24 cellular contexts compared by ENCODE assay signal in the genomic region with DNA sequence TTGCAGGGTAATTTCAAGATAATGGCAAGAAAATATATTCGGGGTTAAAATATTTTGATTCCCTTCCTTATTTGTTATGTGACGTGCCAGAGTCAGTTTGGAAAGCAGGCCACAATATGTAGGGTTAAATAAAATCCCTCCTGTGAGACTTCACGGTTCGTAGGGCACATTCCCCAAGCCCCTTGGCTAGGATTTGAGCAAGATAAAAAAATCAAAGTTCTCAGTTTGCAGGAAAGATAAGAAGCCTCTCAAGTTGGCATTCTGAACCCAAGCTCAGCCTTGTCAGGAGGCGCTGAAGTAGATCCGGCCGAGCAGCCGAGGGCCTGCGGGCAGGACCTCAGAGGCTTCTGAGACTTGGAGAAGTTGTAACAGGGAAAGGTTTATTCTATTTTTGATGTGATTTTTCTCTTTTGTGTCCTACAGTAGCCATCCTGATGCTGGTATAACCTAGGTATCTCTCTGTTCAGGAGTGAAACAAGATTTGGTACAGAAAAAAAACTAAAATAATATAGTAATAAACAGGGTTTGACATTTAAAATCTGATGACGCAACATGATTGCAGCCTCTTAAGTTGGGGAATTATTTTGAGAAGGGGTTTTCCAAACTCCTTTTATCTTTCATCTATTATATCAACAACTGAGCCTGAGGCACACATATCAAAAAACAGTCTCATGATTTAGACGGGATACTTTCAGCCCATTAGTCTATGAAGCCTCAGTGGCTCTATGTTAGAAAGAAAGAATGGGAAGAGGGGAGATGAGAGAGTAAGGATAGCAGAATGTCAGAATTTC. TPM values are rescaled to one million over a fixed set of nuclear protein-coding genes. Genes with fewer than 3 reads are reported as not detected.
A peak's percentile ranks its signal among the peaks of the same experiment; 100 is the strongest.
DNase-seq lines count a peak whose midpoint lies in the region; ATAC-seq, FAIRE-seq and TF ChIP-seq lines count a peak whose summit lies in the region.
"Had no signal": no experiment of that assay in that cellular context is flagged by ENCODE, and none has a peak within 500 bp of the region (broad histone marks: within the 10 kb centered on the region; RNA-seq: fewer than 3 reads in every experiment).

No MANE protein-coding gene starts in this region.

- TF ChIP-seq POLR2A in K562 (conservative IDR thresholded peaks at IDR 0.05), result no peak
- TF ChIP-seq POLR2A in upper lobe of left lung (IDR thresholded peaks at IDR 0.05), result no peak

- H4K5ac ChIP-seq in mesendoderm (ENCODE audit: low read length), result no peak overlapping the region

- no peak overlapping the region for H2BK15ac ChIP-seq in mesendoderm (replicated peaks; ENCODE audit: low read depth)

- intact Hi-C loops in K562 (cut with micrococcal nuclease), result no loop called here

- FAIRE-seq in K562 (lab: Jason Lieb, UNC), result no peak
- FAIRE-seq: GM12878, RCC 7860 had no signal

- CTCF ChIA-PET in K562 (lab: Yijun Ruan, JAX; ENCODE audit: low intra/inter-chr PET ratio), result no interaction called here

- H3K4me1 ChIP-seq in K562 (replicated peaks in 1 of 2; ENCODE audit: control insufficient read depth in 2 of 2, insufficient read depth in 2 of 2, low read length in 2 of 2) (no peaks in the 10 kb centered on the region), mesendoderm (ENCODE audit: control insufficient read depth, low read depth, low read length) (no peaks in the 10 kb centered on the region), upper lobe of left lung (peaks cover 0 to 9% (median 4%) of the 10 kb centered on the region in 4 donors)
- H3K4me1 ChIP-seq: HAP-1, SJCRH30 had no signal

- H2AK5ac ChIP-seq in mesendoderm (ENCODE audit: low read length), result no peak overlapping the region

- no peak overlapping the region for H3K23ac ChIP-seq in mesendoderm (ENCODE audit: low read length)

- DNase-seq in SK-MEL-5 (ENCODE audit: low read depth, low spot score) (peak; percentile 7), K562 (ENCODE audit: extremely low read depth in 1 of 4, low spot score in 3 of 4) (no peak), mesendoderm (peak; percentile 57), upper lobe of left lung (peak; percentile 50 to 52), NCI-H1694 treated with DMSO at 0.1 percent for 48 hours (lab: John Stamatoyannopoulos, UW) (no peak), T1000 (lab: John Stamatoyannopoulos, UW) (no peak)
- DNase-seq in activated naive CD8-positive, alpha-beta T cell treated with anti-CD3 and anti-CD28 coated beads, Interleukin-2, amount 50 U/mL, for 24 hours, result no peak
- DNase-seq: Caco-2; CD4-positive, alpha-beta memory T cell; DND-41; NCI-H1105; NCI-H2081; NCI-H2171 treated with DMSO at 0.1 percent for 48 hours; NCI-H446 treated with DMSO at 0.1 percent for 48 hours; NCI-H526 treated with DMSO at 0.1 percent for 48 hours; OCI-M1; SJCRH30 had no signal

- in situ Hi-C loops in SK-MEL-5 (cut with HindIII; ENCODE audit: low pct_unique_long_range_greater_than_20kb, low sequenced_read_pairs) (no loop called here), K562 (cut with MboI) (no loop called here)

- H4K8ac ChIP-seq in mesendoderm (ENCODE audit: low read depth, low read length), result no peak overlapping the region

- H3K4me1 Mint-ChIP-seq in activated naive CD8-positive, alpha-beta T cell treated with anti-CD3 and anti-CD28 coated beads, Interleukin-2, amount 50 U/mL, for 24 hours, result no peaks in the 10 kb centered on the region

- H3K4me2 ChIP-seq in K562 (ENCODE audit: insufficient read depth, low read length) (no peak overlapping the region), mesendoderm (ENCODE audit: low read length) (no peak overlapping the region)
- H3K4me2 ChIP-seq: GM23338 had no signal

- H3K56ac ChIP-seq in mesendoderm (ENCODE audit: low read length), result no peak overlapping the region

- WGBS in K562 (ENCODE audit: insufficient coverage, low coverage, missing lambda C conversion rate), result 0% methylated on average over 11 of the region's 11 CpGs
- no CpG with 5 or more reads among the region's 11 CpGs for WGBS in mesendoderm (ENCODE audit: extremely low coverage, insufficient coverage, low lambda C conversion rate)
- WGBS in upper lobe of left lung, 2 donors, result 23 to 43% methylated on average over 11 of the region's 11 CpGs

- no peak overlapping the region for H3K4ac ChIP-seq in mesendoderm (ENCODE audit: low read depth, low read length)

- ATAC-seq in K562, result no peak
- ATAC-seq in upper lobe of left lung (ENCODE audit: low FRiP score in 2 of 2), result no peak
- no peak for ATAC-seq in activated naive CD8-positive, alpha-beta T cell treated with anti-CD3 and anti-CD28 coated beads, Interleukin-2, amount 50 U/mL, for 24 hours
- ATAC-seq: GM12878, GM23338 had no signal

- TF ChIP-seq CTCF in K562 (IDR thresholded peaks at IDR 0.05 in 2 of 3, conservative IDR thresholded peaks at IDR 0.05 in 1 of 3; ENCODE audit: insufficient read depth in 2 of 3, low read depth in 1 of 3, low read length in 3 of 3) (no peak), upper lobe of left lung (IDR thresholded peaks at IDR 0.05) (no peak)

- no peak overlapping the region for H3K27ac ChIP-seq in K562 (ENCODE audit: extremely low read depth, low read depth, low read length)
- no peak overlapping the region for H3K27ac ChIP-seq in mesendoderm (ENCODE audit: low read depth, low read length)
- peak overlapping the region in 1 of 4 donors; percentile 15 for H3K27ac ChIP-seq in upper lobe of left lung
- H3K27ac ChIP-seq: HL-60, SJCRH30 had no signal

- no TSS peak for BruUV-seq in K562 (replicated peaks; lab: Mats Ljungman, UMichigan)

- TF ChIP-seq EP300 in K562 (IDR thresholded peaks at IDR 0.05; ENCODE audit: low read length) (no peak), upper lobe of left lung (IDR thresholded peaks at IDR 0.05) (no peak)

- no peak overlapping the region for H2BK120ac ChIP-seq in mesendoderm (ENCODE audit: low read depth, low read length)

- H2AFZ ChIP-seq in K562 (ENCODE audit: low read depth, low read length), result no peak overlapping the region
- H2AFZ ChIP-seq: GM23338 had no signal

- H3K27me3 ChIP-seq in K562 (ENCODE audit: control insufficient read depth in 2 of 2, insufficient read depth in 2 of 2, low read length in 2 of 2), result peaks cover 18 to 26% of the 10 kb centered on the region in 2 experiments
- H3K27me3 ChIP-seq in mesendoderm (ENCODE audit: insufficient read depth, low read length, poor library complexity), result no peaks in the 10 kb centered on the region
- H3K27me3 ChIP-seq in upper lobe of left lung, result no peaks in the 10 kb centered on the region
- H3K27me3 ChIP-seq: SJCRH30 had no signal

- no peak overlapping the region for H3K27ac Mint-ChIP-seq in activated naive CD8-positive, alpha-beta T cell treated with anti-CD3 and anti-CD28 coated beads, Interleukin-2, amount 50 U/mL, for 24 hours
- H3K27ac Mint-ChIP-seq: GM23338 had no signal

- H3K18ac ChIP-seq in mesendoderm (ENCODE audit: low read length), result no peak overlapping the region

- H3K4me3 ChIP-seq in K562 (no peak overlapping the region), mesendoderm (ENCODE audit: low read length) (no peak overlapping the region), upper lobe of left lung (no peak overlapping the region)
- H3K4me3 ChIP-seq: GM12878, GM23338, HAP-1, SJCRH30 had no signal

- no peaks in the 10 kb centered on the region for H3K9me3 ChIP-seq in K562 (replicated peaks; ENCODE audit: control insufficient read depth, insufficient read depth, low read depth, low read length)
- no peaks in the 10 kb centered on the region for H3K9me3 ChIP-seq in upper lobe of left lung
- H3K9me3 ChIP-seq: Caco-2, HAP-1, SJCRH30 had no signal

- H3K9ac ChIP-seq in K562 (ENCODE audit: insufficient read depth in 1 of 2, low read depth in 2 of 2, low read length in 2 of 2) (no peak overlapping the region), mesendoderm (ENCODE audit: low read length) (no peak overlapping the region)

- no peaks in the 10 kb centered on the region for H3K79me1 ChIP-seq in mesendoderm (ENCODE audit: low read length)

- no peak for TF ChIP-seq RAD21 in K562 (CRISPR knock-in tag; conservative IDR thresholded peaks at IDR 0.05 in 1 of 2, IDR thresholded peaks at IDR 0.05 in 1 of 2)

- H3K36me3 Mint-ChIP-seq in activated naive CD8-positive, alpha-beta T cell treated with anti-CD3 and anti-CD28 coated beads, Interleukin-2, amount 50 U/mL, for 24 hours (ENCODE audit: low read depth), result no peaks in the 10 kb centered on the region
- H3K36me3 Mint-ChIP-seq: CD4-positive, alpha-beta memory T cell had no signal

- peaks cover 17% of the 10 kb centered on the region for H3K27me3 Mint-ChIP-seq in activated naive CD8-positive, alpha-beta T cell treated with anti-CD3 and anti-CD28 coated beads, Interleukin-2, amount 50 U/mL, for 24 hours

- H3K79me2 ChIP-seq in K562 (ENCODE audit: control insufficient read depth, insufficient read depth, low read length) (no peaks in the 10 kb centered on the region), mesendoderm (ENCODE audit: control insufficient read depth, insufficient read depth, low read length) (no peaks in the 10 kb centered on the region)

- POLR2A ChIA-PET in K562 (lab: Yijun Ruan, JAX), result interaction anchor here (0.8 kb wide), 1 partner anchor 26 kb away, joined by 4 read pairs; no protein-coding TSS in a partner anchor

- no peaks in the 10 kb centered on the region for H4K20me1 ChIP-seq in K562 (replicated peaks; ENCODE audit: control insufficient read depth, insufficient read depth, low read length)

- H3K9me3 Mint-ChIP-seq in activated naive CD8-positive, alpha-beta T cell treated with anti-CD3 and anti-CD28 coated beads, Interleukin-2, amount 50 U/mL, for 24 hours, result no peaks in the 10 kb centered on the region
- H3K9me3 Mint-ChIP-seq: GM23338 had no signal

- H2BK5ac ChIP-seq in mesendoderm (ENCODE audit: low read length), result no peak overlapping the region

- no peaks in the 10 kb centered on the region for H3K9me1 ChIP-seq in K562 (ENCODE audit: control insufficient read depth, insufficient read depth, low read length)

- H3K36me3 ChIP-seq in K562 (ENCODE audit: control insufficient read depth, insufficient read depth, low read length) (no peaks in the 10 kb centered on the region), mesendoderm (ENCODE audit: control insufficient read depth, insufficient read depth, low read length) (no peaks in the 10 kb centered on the region), upper lobe of left lung (no peaks in the 10 kb centered on the region)
- H3K36me3 ChIP-seq: HAP-1, SJCRH30 had no signal

- no peak overlapping the region for H3K4me3 Mint-ChIP-seq in activated naive CD8-positive, alpha-beta T cell treated with anti-CD3 and anti-CD28 coated beads, Interleukin-2, amount 50 U/mL, for 24 hours
- H3K4me3 Mint-ChIP-seq: CD4-positive, alpha-beta memory T cell; GM23338 had no signal

RNA-seq across cellular contexts. Expression of gene PATE2, which starts 10.2 kb away (rescaled TPM):
- total RNA-seq in SK-MEL-5 (2014; rRNA removed; shearing (Covaris generic)), result 0.11 and 0.53 TPM in 2 replicates
- 0.33 and 0.51 TPM in 2 replicates for polyA plus RNA-seq in SK-MEL-5 (2015; cell fraction: cytosol; rRNA removed)
- 0.60 and 0.84 TPM in 2 replicates for polyA plus RNA-seq in SK-MEL-5 (2015; cell fraction: nucleus; rRNA removed)
- not detected in 2 replicates for total RNA-seq in K562 (2011; cell fraction: chromatin; rRNA removed; ENCODE audit: low replicate concordance)
- total RNA-seq in K562 (2011; cell fraction: nucleolus; rRNA removed), result not detected in 2 replicates
- not detected in 2 replicates for total RNA-seq in K562 (2011; cell fraction: nucleoplasm; rRNA removed)
- total RNA-seq in K562 (2014; rRNA removed), result not detected in 2 replicates
- not detected in 2 replicates for total RNA-seq in K562 (2014; rRNA removed; fragmentation: Illumina TruSeq; extraction: Trizol)
- total RNA-seq in K562 (2015; rRNA removed; fragmentation: Illumina TruSeq; extraction: Trizol), result not detected in 2 replicates
- not detected in 2 replicates for total RNA-seq in K562 (2021)
- polyA plus RNA-seq in K562 (2011; rRNA removed), result not detected in 2 replicates
- polyA plus RNA-seq in K562 (2011; cell fraction: cytosol; rRNA removed), result not detected in 2 replicates
- polyA plus RNA-seq in K562 (2011; cell fraction: nucleus; rRNA removed), result not detected in 2 replicates
- polyA plus RNA-seq in K562 (2012), result not detected in 2 replicates
- polyA plus RNA-seq in K562 (2014; fragmentation: Illumina TruSeq; extraction: Trizol), result not detected in 2 replicates
- not detected for polyA plus RNA-seq in K562 (2014; fragmentation: Nextera tagmentation; extraction: Ambion mirVana)
- polyA plus RNA-seq in K562 (2014; rRNA removed), result 0.05 TPM in 1 of 2 replicates, not detected in the other
- polyA minus RNA-seq in K562 (2011; rRNA and poly(A)+ RNA removed), result not detected in 2 replicates
- not detected in 2 replicates for polyA minus RNA-seq in K562 (2011; cell fraction: cytosol; rRNA and poly(A)+ RNA removed)
- polyA minus RNA-seq in K562 (2011; cell fraction: nucleus; rRNA and poly(A)+ RNA removed), result 0.22 TPM in 1 of 2 replicates, not detected in the other
- 0.04 TPM for polyA plus RNA-seq in mesendoderm (2013, experiment 1 of 2)
- 0.14 TPM for polyA plus RNA-seq in mesendoderm (2013, experiment 2 of 2)
- total RNA-seq in upper lobe of left lung, result not detected
- total RNA-seq: Caco-2; CD4-positive, alpha-beta memory T cell; GM23338; HT1080; SJCRH30 had no signal
- polyA plus RNA-seq: BJ; CD4-positive, alpha-beta memory T cell had no signal

RNA-seq across cellular contexts. Expression of gene PATE3, which starts 19.5 kb away (rescaled TPM):
- not detected in 2 replicates for total RNA-seq in SK-MEL-5 (2014; rRNA removed; shearing (Covaris generic))
- not detected in 2 replicates for polyA plus RNA-seq in SK-MEL-5 (2015; cell fraction: cytosol; rRNA removed)
- not detected in 2 replicates for polyA plus RNA-seq in SK-MEL-5 (2015; cell fraction: nucleus; rRNA removed)
- not detected in 2 replicates for total RNA-seq in K562 (2011; cell fraction: chromatin; rRNA removed; ENCODE audit: low replicate concordance)
- not detected in 2 replicates for total RNA-seq in K562 (2011; cell fraction: nucleolus; rRNA removed)
- total RNA-seq in K562 (2011; cell fraction: nucleoplasm; rRNA removed), result not detected in 2 replicates
- total RNA-seq in K562 (2014; rRNA removed) (not detected in 2 replicates), K562 (2014; rRNA removed; fragmentation: Illumina TruSeq; extraction: Trizol) (not detected in 2 replicates), K562 (2015; rRNA removed; fragmentation: Illumina TruSeq; extraction: Trizol) (not detected in 2 replicates), K562 (2021) (not detected in 2 replicates), upper lobe of left lung (not detected)
- polyA plus RNA-seq in K562 (2011; rRNA removed) (not detected in 2 replicates), K562 (2014; fragmentation: Illumina TruSeq; extraction: Trizol) (not detected in 2 replicates), K562 (2014; fragmentation: Nextera tagmentation; extraction: Ambion mirVana) (not detected), K562 (2014; rRNA removed) (not detected in 2 replicates)
- not detected in 2 replicates for polyA plus RNA-seq in K562 (2011; cell fraction: cytosol; rRNA removed)
- not detected in 2 replicates for polyA plus RNA-seq in K562 (2011; cell fraction: nucleus; rRNA removed)
- not detected in 2 replicates for polyA plus RNA-seq in K562 (2012)
- not detected in 2 replicates for polyA minus RNA-seq in K562 (2011; rRNA and poly(A)+ RNA removed)
- not detected in 2 replicates for polyA minus RNA-seq in K562 (2011; cell fraction: cytosol; rRNA and poly(A)+ RNA removed)
- not detected in 2 replicates for polyA minus RNA-seq in K562 (2011; cell fraction: nucleus; rRNA and poly(A)+ RNA removed)
- not detected for polyA plus RNA-seq in mesendoderm (2013, experiment 1 of 2)
- not detected for polyA plus RNA-seq in mesendoderm (2013, experiment 2 of 2)
- total RNA-seq: Caco-2; CD4-positive, alpha-beta memory T cell; GM12878; GM23338; HT1080; SJCRH30 had no signal
- polyA plus RNA-seq: BJ; CD4-positive, alpha-beta memory T cell; GM12878; GM23338 had no signal

RNA-seq across cellular contexts. Expression of gene PATE1, which starts 22.4 kb away (rescaled TPM):
- total RNA-seq in SK-MEL-5 (2014; rRNA removed; shearing (Covaris generic)), result not detected in 2 replicates
- polyA plus RNA-seq in SK-MEL-5 (2015; cell fraction: cytosol; rRNA removed), result not detected in 2 replicates
- polyA plus RNA-seq in SK-MEL-5 (2015; cell fraction: nucleus; rRNA removed), result not detected in 2 replicates
- not detected in 2 replicates for total RNA-seq in K562 (2011; cell fraction: chromatin; rRNA removed; ENCODE audit: low replicate concordance)
- total RNA-seq in K562 (2011; cell fraction: nucleolus; rRNA removed), result not detected in 2 replicates
- not detected in 2 replicates for total RNA-seq in K562 (2011; cell fraction: nucleoplasm; rRNA removed)
- total RNA-seq in K562 (2014; rRNA removed) (not detected in 2 replicates), K562 (2014; rRNA removed; fragmentation: Illumina TruSeq; extraction: Trizol) (not detected in 2 replicates), K562 (2015; rRNA removed; fragmentation: Illumina TruSeq; extraction: Trizol) (not detected in 2 replicates), K562 (2021) (not detected in 2 replicates), upper lobe of left lung (not detected)
- polyA plus RNA-seq in K562 (2011; rRNA removed) (not detected in 2 replicates), K562 (2014; fragmentation: Illumina TruSeq; extraction: Trizol) (not detected in 2 replicates), K562 (2014; fragmentation: Nextera tagmentation; extraction: Ambion mirVana) (not detected), K562 (2014; rRNA removed) (not detected in 2 replicates)
- polyA plus RNA-seq in K562 (2011; cell fraction: cytosol; rRNA removed), result not detected in 2 replicates
- not detected in 2 replicates for polyA plus RNA-seq in K562 (2011; cell fraction: nucleus; rRNA removed)
- not detected in 2 replicates for polyA plus RNA-seq in K562 (2012)
- polyA minus RNA-seq in K562 (2011; rRNA and poly(A)+ RNA removed), result not detected in 2 replicates
- polyA minus RNA-seq in K562 (2011; cell fraction: cytosol; rRNA and poly(A)+ RNA removed), result not detected in 2 replicates
- polyA minus RNA-seq in K562 (2011; cell fraction: nucleus; rRNA and poly(A)+ RNA removed), result not detected in 2 replicates
- polyA plus RNA-seq in mesendoderm (2013, experiment 1 of 2), result not detected
- polyA plus RNA-seq in mesendoderm (2013, experiment 2 of 2), result not detected
- total RNA-seq: Caco-2; CD4-positive, alpha-beta memory T cell; GM12878; GM23338; HT1080; SJCRH30 had no signal
- polyA plus RNA-seq: BJ; CD4-positive, alpha-beta memory T cell; GM12878; GM23338 had no signal

Comparison
In these comparisons a context has a peak if more than half of its experiments do, and no peak if none do; other contexts are left out.
1. DNase-seq: peak in SK-MEL-5 (single experiment), mesendoderm (single experiment) and upper lobe of left lung (2 of 2); none in K562 (0 of 4), NCI-H1694 treated with DMSO at 0.1 percent for 48 hours (single experiment), T1000 (single experiment) and activated naive CD8-positive, alpha-beta T cell treated with anti-CD3 and anti-CD28 coated beads, Interleukin-2, amount 50 U/mL, for 24 hours (single experiment).